ENCODE assay signal across 10 cellular contexts in genomic region chr7:98569606-98570337, GRCh38.
DNase-seq lines count a peak whose midpoint lies in the region.
"Had no signal": no experiment of that assay in that cellular context is flagged by ENCODE, and none has a peak within 500 bp of the region (broad histone marks: within the 10 kb centered on the region; RNA-seq: fewer than 3 reads in every experiment).

No MANE protein-coding gene starts in this region.

- DNase-seq in DMS 273 (lab: John Stamatoyannopoulos, UW; ENCODE audit: unreplicated experiment): peak; percentile 64
- DNase-seq in DMS 273 treated with DMSO at 0.1 percent for 48 hours (lab: John Stamatoyannopoulos, UW): no peak
- peak; percentile 13 for DNase-seq in astrocyte of the hippocampus (ENCODE audit: low read depth, low spot score)
- DNase-seq in hypothalamus (lab: John Stamatoyannopoulos, UW): peak in 48 of 51 donors; percentile 6 to 95 (median 62)
- DNase-seq in substantia nigra (lab: John Stamatoyannopoulos, UW): peak; percentile 7 to 93 (median 61)
- DNase-seq in NCI-H1105 (lab: John Stamatoyannopoulos, UW): no peak
- DNase-seq in activated naive CD4-positive, alpha-beta T cell treated with anti-CD3 and anti-CD28 coated beads, Interleukin-2, amount 50 U/mL, for 16 hours: no peak
- no peak for DNase-seq in activated T-cell treated with anti-CD3 and anti-CD28 coated beads, Interleukin-2, amount 50 U/mL, for 48 hours
- DNase-seq: stimulated activated naive B cell treated with anti-CD40 and anti-IgM and Interleukin-4, amounts not matched to agents 10 μg/mL and 1 μg/mL and 100 μg/mL, for 72 hours had no signal

- peak overlapping the region; percentile 89 for H3K27ac ChIP-seq in substantia nigra (ENCODE audit: low read depth, low read length, poor library complexity, severe bottlenecking)
- H3K27ac ChIP-seq: 22Rv1 had no signal

Comparison
In these comparisons a context has a peak if more than half of its experiments do, and no peak if none do; other contexts are left out.
1. DNase-seq: peak in DMS 273 (single experiment), astrocyte of the hippocampus (single experiment), hypothalamus (48 of 51) and substantia nigra (49 of 49); none in DMS 273 treated with DMSO at 0.1 percent for 48 hours (single experiment), NCI-H1105 (single experiment), activated naive CD4-positive, alpha-beta T cell treated with anti-CD3 and anti-CD28 coated beads, Interleukin-2, amount 50 U/mL, for 16 hours (single experiment) and activated T-cell treated with anti-CD3 and anti-CD28 coated beads, Interleukin-2, amount 50 U/mL, for 48 hours (0 of 2).